In the genomic region with DNA sequence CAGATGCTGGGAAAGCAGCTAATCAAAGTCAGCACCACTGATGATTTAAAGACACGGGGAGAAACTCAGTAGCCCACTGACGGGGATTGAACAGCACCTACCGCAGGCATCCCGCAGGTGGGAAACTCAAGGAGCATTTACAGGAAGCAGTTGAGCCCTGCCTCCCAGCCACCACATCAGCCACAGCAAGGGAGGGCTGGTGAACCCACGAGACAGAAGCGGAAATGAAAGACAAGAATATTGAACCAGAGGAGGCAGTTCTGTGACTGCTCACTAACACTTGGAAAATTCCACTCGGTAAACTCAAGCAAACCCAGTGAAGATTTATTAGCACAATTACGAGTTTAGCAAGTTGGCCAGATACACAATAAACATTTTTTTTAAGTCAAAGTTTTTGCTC, we compare ENCODE assay signal across 10 cellular contexts. TPM values are rescaled to one million over a fixed set of nuclear protein-coding genes. Genes with fewer than 3 reads are reported as not detected.
DNase-seq lines count a peak whose midpoint lies in the region; ATAC-seq and TF ChIP-seq lines count a peak whose summit lies in the region.
"Had no signal": no experiment of that assay in that cellular context is flagged by ENCODE, and none has a peak within 500 bp of the region (broad histone marks: within the 10 kb centered on the region; RNA-seq: fewer than 3 reads in every experiment).

No MANE protein-coding gene starts in this region.

- H3K4me3 Mint-ChIP-seq in activated CD8-positive, alpha-beta T cell treated with anti-CD3 and anti-CD28 coated beads for 36 hours = no peak overlapping the region
- peak overlapping the region in 1 of 2 donors; percentile 20 for H3K4me3 Mint-ChIP-seq in stimulated activated naive B cell treated with anti-CD40 and anti-IgM and Interleukin-4, amounts not matched to agents 10 μg/mL and 1 μg/mL and 100 μg/mL, for 72 hours

- intact Hi-C loops in activated CD8-positive, alpha-beta T cell treated with anti-CD3 and anti-CD28 coated beads for 36 hours (cut with micrococcal nuclease) = no loop called here

- DNase-seq in NCI-H2107 treated with DMSO at 0.1 percent for 48 hours (lab: John Stamatoyannopoulos, UW; ENCODE audit: unreplicated experiment) = peak; percentile 78
- DNase-seq in NCI-H2107 (lab: John Stamatoyannopoulos, UW) = no peak
- DNase-seq in activated CD8-positive, alpha-beta T cell treated with anti-CD3 and anti-CD28 coated beads for 36 hours = peak; percentile 75
- no peak for DNase-seq in left lobe of liver (ENCODE audit: low spot score)
- DNase-seq in stimulated activated naive B cell treated with anti-CD40 and anti-IgM and Interleukin-4, amounts not matched to agents 10 μg/mL and 1 μg/mL and 100 μg/mL, for 72 hours = peak; percentile 27
- DNase-seq: hippocampal formation had no signal

- H3K36me3 Mint-ChIP-seq in activated CD8-positive, alpha-beta T cell treated with anti-CD3 and anti-CD28 coated beads for 36 hours (ENCODE audit: low read depth) = no peaks in the 10 kb centered on the region
- H3K36me3 Mint-ChIP-seq in stimulated activated naive B cell treated with anti-CD40 and anti-IgM and Interleukin-4, amounts not matched to agents 10 μg/mL and 1 μg/mL and 100 μg/mL, for 72 hours = peaks cover 0 to 2% of the 10 kb centered on the region in 2 donors

- TF ChIP-seq CTCF in activated CD8-positive, alpha-beta T cell treated with anti-CD3 and anti-CD28 coated beads for 36 hours (IDR thresholded peaks at IDR 0.05) = no peak

- peaks cover 31% of the 10 kb centered on the region for H3K4me1 Mint-ChIP-seq in activated CD8-positive, alpha-beta T cell treated with anti-CD3 and anti-CD28 coated beads for 36 hours (ENCODE audit: low read depth)
- H3K4me1 Mint-ChIP-seq in stimulated activated naive B cell treated with anti-CD40 and anti-IgM and Interleukin-4, amounts not matched to agents 10 μg/mL and 1 μg/mL and 100 μg/mL, for 72 hours = peaks cover 11 to 25% of the 10 kb centered on the region in 2 donors

- CTCF ChIA-PET in activated CD8-positive, alpha-beta T cell treated with anti-CD3 and anti-CD28 coated beads for 36 hours (lab: Charles Lee) = interaction anchor here (0.7 to 1.2 kb wide), 2 partner anchors 57 to 123 kb away, joined by 3 read pairs; no protein-coding TSS in a partner anchor

- no peaks in the 10 kb centered on the region for H3K9me3 Mint-ChIP-seq in activated CD8-positive, alpha-beta T cell treated with anti-CD3 and anti-CD28 coated beads for 36 hours
- peaks cover 2% of the 10 kb centered on the region in 2 donors for H3K9me3 Mint-ChIP-seq in stimulated activated naive B cell treated with anti-CD40 and anti-IgM and Interleukin-4, amounts not matched to agents 10 μg/mL and 1 μg/mL and 100 μg/mL, for 72 hours

- H3K27ac Mint-ChIP-seq in activated CD8-positive, alpha-beta T cell treated with anti-CD3 and anti-CD28 coated beads for 36 hours = peak overlapping the region; percentile 45
- peak overlapping the region; percentile 3 for H3K27ac Mint-ChIP-seq in stimulated activated naive B cell treated with anti-CD40 and anti-IgM and Interleukin-4, amounts not matched to agents 10 μg/mL and 1 μg/mL and 100 μg/mL, for 72 hours

- peak; percentile 82 for ATAC-seq in activated CD8-positive, alpha-beta T cell treated with anti-CD3 and anti-CD28 coated beads for 36 hours
- ATAC-seq in left lobe of liver = peak; percentile 30
- peak; percentile 93 to 94 for ATAC-seq in stimulated activated naive B cell treated with anti-CD40 and anti-IgM and Interleukin-4, amounts not matched to agents 10 μg/mL and 1 μg/mL and 100 μg/mL, for 72 hours (replicated peaks)
- ATAC-seq in HG03108 (IDR thresholded peaks at IDR 0.05; ENCODE audit: unreplicated experiment) = no peak
- no peak for ATAC-seq in HG02623 (IDR thresholded peaks at IDR 0.05; ENCODE audit: unreplicated experiment)
- ATAC-seq in GM19324 (IDR thresholded peaks at IDR 0.05; ENCODE audit: low FRiP score, unreplicated experiment) = no peak

- H3K27me3 Mint-ChIP-seq in activated CD8-positive, alpha-beta T cell treated with anti-CD3 and anti-CD28 coated beads for 36 hours = no peaks in the 10 kb centered on the region
- peaks cover 58 to 74% of the 10 kb centered on the region in 2 donors for H3K27me3 Mint-ChIP-seq in stimulated activated naive B cell treated with anti-CD40 and anti-IgM and Interleukin-4, amounts not matched to agents 10 μg/mL and 1 μg/mL and 100 μg/mL, for 72 hours

- POLR2A ChIA-PET in activated CD8-positive, alpha-beta T cell treated with anti-CD3 and anti-CD28 coated beads for 36 hours (lab: Charles Lee) = no interaction called here

RNA-seq across cellular contexts. Expression of gene FAM163B, which starts 10.6 kb away (rescaled TPM):
- not detected for total RNA-seq in activated CD8-positive, alpha-beta T cell treated with anti-CD3 and anti-CD28 coated beads for 36 hours
- 2.8 TPM for total RNA-seq in left lobe of liver
- total RNA-seq: LHCN-M2 had no signal

RNA-seq across cellular contexts. Expression of gene DBH, which starts 16.4 kb away (rescaled TPM):
- not detected for total RNA-seq in activated CD8-positive, alpha-beta T cell treated with anti-CD3 and anti-CD28 coated beads for 36 hours
- 16.7 TPM for total RNA-seq in left lobe of liver
- total RNA-seq: LHCN-M2 had no signal

Comparison
In these comparisons a context has a peak if more than half of its experiments do, and no peak if none do; other contexts are left out.
1. DNase-seq: peak in NCI-H2107 treated with DMSO at 0.1 percent for 48 hours (single experiment), activated CD8-positive, alpha-beta T cell treated with anti-CD3 and anti-CD28 coated beads for 36 hours (single experiment) and stimulated activated naive B cell treated with anti-CD40 and anti-IgM and Interleukin-4, amounts not matched to agents 10 μg/mL and 1 μg/mL and 100 μg/mL, for 72 hours (single experiment); none in NCI-H2107 (single experiment) and left lobe of liver (single experiment).
2. ATAC-seq: peak in activated CD8-positive, alpha-beta T cell treated with anti-CD3 and anti-CD28 coated beads for 36 hours (single experiment), left lobe of liver (single experiment) and stimulated activated naive B cell treated with anti-CD40 and anti-IgM and Interleukin-4, amounts not matched to agents 10 μg/mL and 1 μg/mL and 100 μg/mL, for 72 hours (2 of 2); none in HG03108 (single experiment), HG02623 (single experiment) and GM19324 (single experiment).
3. RNA of gene DBH, which starts 16.4 kb away (total RNA-seq): 16.7 TPM in left lobe of liver (single experiment); not detected in activated CD8-positive, alpha-beta T cell treated with anti-CD3 and anti-CD28 coated beads for 36 hours; every median in the first group is over 10 times any median in the second.